10 cellular contexts compared by ENCODE assay signal in the genomic region with DNA sequence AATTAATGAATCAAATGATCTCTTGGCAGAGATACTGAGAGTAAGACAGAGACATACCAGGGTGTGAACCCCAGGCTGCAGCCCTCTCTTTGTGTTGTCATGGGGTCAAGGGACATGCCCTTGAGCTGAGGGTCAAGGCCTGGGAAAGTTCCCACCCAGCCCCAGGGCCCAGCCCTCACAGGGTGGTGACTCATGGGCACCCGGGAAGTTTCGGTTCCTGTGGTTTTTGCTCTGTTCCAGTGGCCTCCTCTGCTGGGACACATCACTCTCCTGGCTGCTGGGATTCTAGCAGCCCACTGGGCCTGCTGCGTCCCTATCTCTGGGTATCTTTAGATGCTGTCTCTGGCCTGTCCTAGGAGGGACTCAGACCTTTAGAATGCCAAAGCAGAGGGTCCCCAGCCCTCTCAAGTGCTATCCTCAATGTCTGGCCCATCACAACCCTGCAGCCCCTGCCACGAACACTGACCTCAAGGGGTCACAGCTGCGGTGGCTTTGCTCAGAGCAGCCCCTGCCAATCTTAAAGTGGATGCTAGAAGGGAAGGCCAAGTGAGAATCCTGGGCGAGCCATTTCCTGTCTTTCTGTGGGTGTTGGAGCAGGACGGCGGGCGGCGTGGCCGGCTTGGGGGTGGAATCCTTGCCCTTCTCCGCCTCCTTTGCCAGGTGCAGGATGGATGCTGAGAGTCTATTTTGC.
DNase-seq lines count a peak whose midpoint lies in the region; ATAC-seq and TF ChIP-seq lines count a peak whose summit lies in the region.
"Had no signal": no experiment of that assay in that cellular context is flagged by ENCODE, and none has a peak within 500 bp of the region (broad histone marks: within the 10 kb centered on the region; RNA-seq: fewer than 3 reads in every experiment).

No MANE protein-coding gene starts in this region.

- H3K36me3 ChIP-seq in Loucy (ENCODE audit: insufficient read depth, low read length) = no peaks in the 10 kb centered on the region

- H3K27ac Mint-ChIP-seq in Calu3 (ENCODE audit: unreplicated experiment) (peak overlapping the region; percentile 71), natural killer cell (no peak overlapping the region)
- H3K27ac Mint-ChIP-seq: dendritic cell treated with granulocyte-macrophage colony-stimulating factor and Interleukin-4, amounts not matched to agents 40 ng/mL and 50 ng/mL, for 4 days had no signal

- H3K9me3 Mint-ChIP-seq in Calu3 (ENCODE audit: low read depth, unreplicated experiment) (no peaks in the 10 kb centered on the region), natural killer cell (no peaks in the 10 kb centered on the region)
- H3K9me3 Mint-ChIP-seq: dendritic cell treated with granulocyte-macrophage colony-stimulating factor and Interleukin-4, amounts not matched to agents 40 ng/mL and 50 ng/mL, for 4 days had no signal

- H3F3A ChIP-seq in Loucy (ENCODE audit: low read depth) = 0 out of 2 replicates have a peak, but pooled peaks cover 4% of the 10 kb centered on the region

- peaks cover 25% of the 10 kb centered on the region for H3K4me1 Mint-ChIP-seq in Calu3 (ENCODE audit: low read depth, unreplicated experiment)
- peaks cover 17 to 35% of the 10 kb centered on the region in 2 donors for H3K4me1 Mint-ChIP-seq in natural killer cell

- H4K20me1 ChIP-seq in Loucy (ENCODE audit: insufficient read depth, low read length, poor library complexity, severe bottlenecking) = no peaks in the 10 kb centered on the region

- peaks cover 87% of the 10 kb centered on the region for H3K4me1 ChIP-seq in Loucy (ENCODE audit: insufficient read depth, low read length, poor library complexity, severe bottlenecking)

- no peaks in the 10 kb centered on the region for H3K9me2 ChIP-seq in Loucy (replicated peaks; ENCODE audit: low read depth, low read length)

- no peaks in the 10 kb centered on the region for H3K79me2 ChIP-seq in Loucy (ENCODE audit: insufficient read depth, low read length)

- H2AFZ ChIP-seq in Loucy (ENCODE audit: low read length) = no peak overlapping the region

- H3K4me3 Mint-ChIP-seq in Calu3 (ENCODE audit: low read depth, unreplicated experiment) (no peak overlapping the region), natural killer cell (no peak overlapping the region)
- H3K4me3 Mint-ChIP-seq: dendritic cell treated with granulocyte-macrophage colony-stimulating factor and Interleukin-4, amounts not matched to agents 40 ng/mL and 50 ng/mL, for 4 days had no signal

- TF ChIP-seq CTCF in Calu3 (IDR thresholded peaks at IDR 0.05; ENCODE audit: unreplicated experiment) (no peak), Loucy (conservative IDR thresholded peaks at IDR 0.05; ENCODE audit: low read length) (no peak), cardiac fibroblast (IDR thresholded peaks at IDR 0.05; ENCODE audit: low read depth, low read length) (no peak), natural killer cell (IDR thresholded peaks at IDR 0.05) (no peak)

- DNase-seq in Calu3 (peak; percentile 65), cardiac fibroblast (ENCODE audit: low read depth in 2 of 2) (peak; percentile 33 to 56), natural killer cell (peak; percentile 16), T-helper 1 cell (no peak), DMS79 (lab: John Stamatoyannopoulos, UW) (no peak), NCI-H69 (lab: John Stamatoyannopoulos, UW) (no peak), NOMO-1 (lab: John Stamatoyannopoulos, UW; ENCODE audit: unreplicated experiment in 2 of 2) (no peak)
- DNase-seq: mesendoderm had no signal

- ATAC-seq in natural killer cell = peak; percentile 26 to 57 (median 49)

- H3K27me3 Mint-ChIP-seq in Calu3 (ENCODE audit: unreplicated experiment) (peaks cover 2% of the 10 kb centered on the region), natural killer cell (ENCODE audit: low read depth in 2 of 2) (peaks cover 20 to 42% of the 10 kb centered on the region in 2 donors)

- H3K9me3 ChIP-seq in Loucy (ENCODE audit: insufficient read depth, low read depth, low read length) = no peaks in the 10 kb centered on the region

- H3K36me3 Mint-ChIP-seq in Calu3 (ENCODE audit: insufficient read depth, unreplicated experiment) = no peaks in the 10 kb centered on the region
- H3K36me3 Mint-ChIP-seq in natural killer cell = no peaks in the 10 kb centered on the region

- peak overlapping the region; percentile 64 for H3K4me2 ChIP-seq in Loucy (ENCODE audit: low read depth, low read length, poor library complexity, severe bottlenecking)

- intact Hi-C loops in Calu3 (cut with micrococcal nuclease; ENCODE audit: unreplicated experiment) = no loop called here
- intact Hi-C loops in natural killer cell (cut with micrococcal nuclease) = no loop called here

- no TSS peak for BruUV-seq in Calu3 (replicated peaks; lab: Mats Ljungman, UMichigan)

- H3K27me3 ChIP-seq in Loucy (ENCODE audit: insufficient read depth, low read length, poor library complexity, severe bottlenecking) = no peaks in the 10 kb centered on the region

- no peak overlapping the region for H3K4me3 ChIP-seq in Loucy (ENCODE audit: low read length, poor library complexity, severe bottlenecking)
- no peak overlapping the region for H3K4me3 ChIP-seq in cardiac fibroblast (replicated peaks in 1 of 2; ENCODE audit: low read depth in 2 of 2, low read length in 2 of 2)

- no peak overlapping the region for H3K9ac ChIP-seq in Loucy (ENCODE audit: low read depth, low read length, poor library complexity, severe bottlenecking)

- CTCF ChIA-PET in Calu3 (lab: Charles Lee) = interaction anchor here (0.6 to 0.7 kb wide), 2 partner anchors 12 to 173 kb away, joined by 3 read pairs; no protein-coding TSS in a partner anchor

Comparison
In these comparisons a context has a peak if more than half of its experiments do, and no peak if none do; other contexts are left out.
1. DNase-seq: peak in Calu3 (single experiment), cardiac fibroblast (2 of 2) and natural killer cell (single experiment); none in T-helper 1 cell (0 of 5), DMS79 (single experiment), NCI-H69 (single experiment) and NOMO-1 (0 of 2).